ENCODE assay signal across 10 cellular contexts in genomic region chr9:83199240-83199639, GRCh38.
DNase-seq lines count a peak whose midpoint lies in the region; ATAC-seq and TF ChIP-seq lines count a peak whose summit lies in the region.
"Had no signal": no experiment of that assay in that cellular context is flagged by ENCODE, and none has a peak within 500 bp of the region (broad histone marks: within the 10 kb centered on the region; RNA-seq: fewer than 3 reads in every experiment).

No MANE protein-coding gene starts in this region.

- ATAC-seq in right lobe of liver (peak; percentile 90 to 99 (median 97)), GM21367 (IDR thresholded peaks at IDR 0.05; ENCODE audit: unreplicated experiment) (no peak)

- peak; percentile 41 for TF ChIP-seq CTCF in coronary artery (IDR thresholded peaks at IDR 0.05)
- TF ChIP-seq CTCF in right lobe of liver (IDR thresholded peaks at IDR 0.05), result peak; percentile 61 to 77 (median 66)
- TF ChIP-seq CTCF in vagina (IDR thresholded peaks at IDR 0.05), result peak in 2 of 3 experiments; percentile 14 to 40

- intact Hi-C loops in right lobe of liver (cut with DNase I) (no loop called here), vagina (cut with DNase I) (no loop called here)

- H3K9me3 ChIP-seq in right lobe of liver, result no peaks in the 10 kb centered on the region
- no peaks in the 10 kb centered on the region for H3K9me3 ChIP-seq in vagina
- H3K9me3 ChIP-seq: BLaER1 had no signal

- H3K4me3 ChIP-seq in coronary artery, result no peak overlapping the region
- no peak overlapping the region for H3K4me3 ChIP-seq in right lobe of liver
- H3K4me3 ChIP-seq in vagina, result no peak overlapping the region
- H3K4me3 ChIP-seq: BLaER1 had no signal

- WGBS in right lobe of liver (ENCODE audit: insufficient coverage, low coverage, low lambda C conversion rate, missing lambda C conversion rate), result 13% methylated on average over 5 of the region's 5 CpGs

- no peaks in the 10 kb centered on the region for H3K4me1 ChIP-seq in right lobe of liver
- no peaks in the 10 kb centered on the region for H3K4me1 ChIP-seq in vagina

- TF ChIP-seq POLR2A in right lobe of liver (IDR thresholded peaks at IDR 0.05) (no peak), vagina (IDR thresholded peaks at IDR 0.05) (no peak)

- no peaks in the 10 kb centered on the region for H3K27me3 ChIP-seq in right lobe of liver
- no peaks in the 10 kb centered on the region for H3K27me3 ChIP-seq in vagina
- H3K27me3 ChIP-seq: BLaER1 had no signal

- peak; percentile 8 to 61 for DNase-seq in NCI-H524 (lab: John Stamatoyannopoulos, UW)
- DNase-seq in NCI-H524 treated with DMSO at 0.1 percent for 48 hours (lab: John Stamatoyannopoulos, UW), result no peak
- peak; percentile 71 for DNase-seq in NCI-H510A treated with DMSO at 0.1 percent for 48 hours (lab: John Stamatoyannopoulos, UW)
- no peak for DNase-seq in coronary artery (ENCODE audit: low spot score)
- peak in 2 of 3 donors; percentile 40 to 60 for DNase-seq in right lobe of liver
- DNase-seq in vagina (ENCODE audit: extremely low spot score in 2 of 2), result no peak
- DNase-seq in GDM1 (lab: John Stamatoyannopoulos, UW), result no peak
- DNase-seq: activated B cell treated with CpG ODN at 0.5 μM for 24 hours had no signal

- H3K36me3 ChIP-seq in right lobe of liver (no peaks in the 10 kb centered on the region), vagina (no peaks in the 10 kb centered on the region)
- H3K36me3 ChIP-seq: BLaER1 had no signal

- H3K27ac ChIP-seq in coronary artery, result no peak overlapping the region
- no peak overlapping the region for H3K27ac ChIP-seq in right lobe of liver
- H3K27ac ChIP-seq in vagina, result no peak overlapping the region
- H3K27ac ChIP-seq: BLaER1 had no signal

Comparison
In these comparisons a context has a peak if more than half of its experiments do, and no peak if none do; other contexts are left out.
1. DNase-seq: peak in NCI-H524 (2 of 2), NCI-H510A treated with DMSO at 0.1 percent for 48 hours (single experiment) and right lobe of liver (2 of 3); none in NCI-H524 treated with DMSO at 0.1 percent for 48 hours (single experiment), coronary artery (single experiment), vagina (0 of 2) and GDM1 (single experiment).
2. Peak in every context shown above with its lines, with median percentiles within 50 percentile points of each other: CTCF ChIP-seq.